Comparison of ENCODE assay signal across 20 cellular contexts in genomic region chr5:158285771-158286170, GRCh38.
DNase-seq lines count a peak whose midpoint lies in the region; ATAC-seq lines count a peak whose summit lies in the region.
"Had no signal": no experiment of that assay in that cellular context is flagged by ENCODE, and none has a peak within 500 bp of the region (broad histone marks: within the 10 kb centered on the region; RNA-seq: fewer than 3 reads in every experiment).

No MANE protein-coding gene starts in this region.

- DNase-seq in NCI-H82 (lab: John Stamatoyannopoulos, UW) (peak; percentile 24), NCI-H82 treated with DMSO at 0.1 percent for 48 hours (lab: John Stamatoyannopoulos, UW; ENCODE audit: unreplicated experiment) (no peak), NCI-H1436 (lab: John Stamatoyannopoulos, UW) (peak; percentile 62), left kidney (ENCODE audit: low read depth, low spot score) (peak; percentile 57), LoVo (ENCODE audit: low spot score) (no peak)
- no peak for DNase-seq in stimulated activated CD4-positive, alpha-beta T cell treated with anti-CD3 and anti-CD28 coated beads, Interleukin-1b, Interleukin-23, amount 100 ng/mL, for 48 hours
- DNase-seq: 8988T; C1 segment of cervical spinal cord; CD4-positive, CD25-positive, alpha-beta regulatory T cell; CD8-positive, alpha-beta memory T cell; COR-L47; DMS 273 treated with DMSO at 0.1 percent for 48 hours; DMS53; DND-41; EL; HCEC 1CT; HFFc6 had no signal

- ATAC-seq in GM21528 (IDR thresholded peaks at IDR 0.05; ENCODE audit: low FRiP score, unreplicated experiment), result no peak
- ATAC-seq: GM12878, GM23338 had no signal

Comparison
In these comparisons a context has a peak if more than half of its experiments do, and no peak if none do; other contexts are left out.
1. DNase-seq: peak in NCI-H82 (single experiment), NCI-H1436 (single experiment) and left kidney (single experiment); none in NCI-H82 treated with DMSO at 0.1 percent for 48 hours (single experiment), LoVo (single experiment) and stimulated activated CD4-positive, alpha-beta T cell treated with anti-CD3 and anti-CD28 coated beads, Interleukin-1b, Interleukin-23, amount 100 ng/mL, for 48 hours (single experiment).